In the genomic region with DNA sequence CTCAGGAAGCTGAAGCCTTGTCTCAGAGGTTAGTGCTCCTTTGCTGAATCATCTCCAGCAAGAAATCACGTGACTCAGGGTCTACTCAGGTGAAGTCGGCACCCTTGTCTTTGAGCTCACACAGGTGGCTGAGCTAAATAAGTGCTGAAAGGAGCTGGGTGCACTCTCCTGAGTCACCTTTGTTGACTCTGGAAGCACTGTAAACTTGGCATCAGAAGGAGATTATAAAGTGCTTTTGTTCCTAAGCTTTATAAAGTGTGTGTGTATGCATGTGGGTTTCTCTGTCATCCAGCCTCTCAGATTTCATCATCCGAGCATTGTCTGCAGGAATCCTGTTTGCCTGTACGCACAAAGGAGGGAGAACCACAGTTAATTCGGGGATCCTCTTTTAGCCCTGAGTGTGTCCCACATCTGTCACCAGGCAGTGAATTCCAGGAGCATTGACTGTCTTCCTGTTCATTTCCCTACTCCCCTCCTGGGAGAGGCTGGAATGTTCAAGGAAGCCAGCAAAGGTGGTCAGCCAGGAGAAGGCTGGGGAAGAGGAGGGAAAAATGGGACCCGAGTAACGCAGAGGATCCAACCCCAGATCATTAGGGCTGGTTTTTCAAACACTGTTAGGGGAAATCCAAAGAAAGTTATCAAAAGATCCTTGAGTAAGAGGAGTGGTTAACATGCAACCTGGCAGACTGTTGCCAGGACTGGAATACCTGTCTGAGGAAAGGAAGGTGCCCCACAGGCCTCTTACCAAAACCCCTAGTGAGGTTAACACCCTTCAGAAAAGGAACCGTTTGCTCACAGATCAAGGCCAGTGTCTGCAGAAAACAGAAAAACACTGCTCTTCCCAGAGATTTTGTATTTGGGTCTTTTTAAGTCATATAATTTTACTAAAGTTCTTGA, we compare ENCODE assay signal across 1 cellular context.
TF ChIP-seq lines count a peak whose summit lies in the region.

No MANE protein-coding gene starts in this region.

TF ChIP-seq in HCT116, 20 proteins besides CTCF, POLR2A, EP300 and RAD21 (continued from another document):
- TF ChIP-seq, protein P1, sequence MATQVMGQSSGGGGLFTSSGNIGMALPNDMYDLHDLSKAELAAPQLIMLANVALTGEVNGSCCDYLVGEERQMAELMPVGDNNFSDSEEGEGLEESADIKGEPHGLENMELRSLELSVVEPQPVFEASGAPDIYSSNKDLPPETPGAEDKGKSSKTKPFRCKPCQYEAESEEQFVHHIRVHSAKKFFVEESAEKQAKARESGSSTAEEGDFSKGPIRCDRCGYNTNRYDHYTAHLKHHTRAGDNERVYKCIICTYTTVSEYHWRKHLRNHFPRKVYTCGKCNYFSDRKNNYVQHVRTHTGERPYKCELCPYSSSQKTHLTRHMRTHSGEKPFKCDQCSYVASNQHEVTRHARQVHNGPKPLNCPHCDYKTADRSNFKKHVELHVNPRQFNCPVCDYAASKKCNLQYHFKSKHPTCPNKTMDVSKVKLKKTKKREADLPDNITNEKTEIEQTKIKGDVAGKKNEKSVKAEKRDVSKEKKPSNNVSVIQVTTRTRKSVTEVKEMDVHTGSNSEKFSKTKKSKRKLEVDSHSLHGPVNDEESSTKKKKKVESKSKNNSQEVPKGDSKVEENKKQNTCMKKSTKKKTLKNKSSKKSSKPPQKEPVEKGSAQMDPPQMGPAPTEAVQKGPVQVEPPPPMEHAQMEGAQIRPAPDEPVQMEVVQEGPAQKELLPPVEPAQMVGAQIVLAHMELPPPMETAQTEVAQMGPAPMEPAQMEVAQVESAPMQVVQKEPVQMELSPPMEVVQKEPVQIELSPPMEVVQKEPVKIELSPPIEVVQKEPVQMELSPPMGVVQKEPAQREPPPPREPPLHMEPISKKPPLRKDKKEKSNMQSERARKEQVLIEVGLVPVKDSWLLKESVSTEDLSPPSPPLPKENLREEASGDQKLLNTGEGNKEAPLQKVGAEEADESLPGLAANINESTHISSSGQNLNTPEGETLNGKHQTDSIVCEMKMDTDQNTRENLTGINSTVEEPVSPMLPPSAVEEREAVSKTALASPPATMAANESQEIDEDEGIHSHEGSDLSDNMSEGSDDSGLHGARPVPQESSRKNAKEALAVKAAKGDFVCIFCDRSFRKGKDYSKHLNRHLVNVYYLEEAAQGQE (IDR thresholded peaks at IDR 0.05; ENCODE audit: low read depth), result no peak
- TF ChIP-seq SIN3A (IDR thresholded peaks at IDR 0.05; ENCODE audit: low read depth), result peak; percentile 77; the same call in 1 of the 2 replicates
- TF ChIP-seq CEBPB (IDR thresholded peaks at IDR 0.05; ENCODE audit: low read depth), result peak; percentile 92
- no peak for TF ChIP-seq EGR1 (IDR thresholded peaks at IDR 0.05; ENCODE audit: low read depth)
- peak; percentile 96 for TF ChIP-seq CBX3 (IDR thresholded peaks at IDR 0.05; ENCODE audit: low read depth)
- TF ChIP-seq ZFX (IDR thresholded peaks at IDR 0.05), result no peak
- TF ChIP-seq, protein P2, sequence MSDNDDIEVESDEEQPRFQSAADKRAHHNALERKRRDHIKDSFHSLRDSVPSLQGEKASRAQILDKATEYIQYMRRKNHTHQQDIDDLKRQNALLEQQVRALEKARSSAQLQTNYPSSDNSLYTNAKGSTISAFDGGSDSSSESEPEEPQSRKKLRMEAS (IDR thresholded peaks at IDR 0.05), result peak; percentile 91
- no peak for TF ChIP-seq YY1 (IDR thresholded peaks at IDR 0.05; ENCODE audit: extremely low read depth, insufficient replicate concordance, low read depth, low read length)
